10 cellular contexts compared by ENCODE assay signal in genomic region chr17:1390422-1391367, GRCh38. TPM values are rescaled to one million over a fixed set of nuclear protein-coding genes. Genes with fewer than 3 reads are reported as not detected.
DNase-seq lines count a peak whose midpoint lies in the region; ATAC-seq, FAIRE-seq and TF ChIP-seq lines count a peak whose summit lies in the region.
"Had no signal": no experiment of that assay in that cellular context is flagged by ENCODE, and none has a peak within 500 bp of the region (broad histone marks: within the 10 kb centered on the region; RNA-seq: fewer than 3 reads in every experiment).

No MANE protein-coding gene starts in this region.

- peaks cover 23% of the 10 kb centered on the region for H3K36me3 Mint-ChIP-seq in CD8-positive, alpha-beta T cell

- no peaks in the 10 kb centered on the region for H3K27me3 Mint-ChIP-seq in CD8-positive, alpha-beta T cell (ENCODE audit: low read depth)

- WGBS in pancreas, 2 donors: 4 to 6% methylated on average over 6 of the region's 6 CpGs

- no peak for ATAC-seq in CD8-positive, alpha-beta T cell
- ATAC-seq in pancreas (peak in 3 of 4 donors; percentile 11 to 45 (median 40)), HG02678 (IDR thresholded peaks at IDR 0.05; ENCODE audit: unreplicated experiment) (no peak), HG02885 (IDR thresholded peaks at IDR 0.05; ENCODE audit: poor library complexity, unreplicated experiment) (no peak)

- H3K9ac ChIP-seq in OCI-LY1 (ENCODE audit: low read length): no peak overlapping the region; the same call in 1 of the 2 replicates

- peak overlapping the region; percentile 39 for H3K27ac Mint-ChIP-seq in CD8-positive, alpha-beta T cell

- peak overlapping the region; percentile 27; the same call in 1 of the 2 replicates for H3K4me2 ChIP-seq in OCI-LY1 (ENCODE audit: low read length)

- H3K27ac ChIP-seq in CD8-positive, alpha-beta T cell (ENCODE audit: low read depth, low read length): no peak overlapping the region
- H3K27ac ChIP-seq in OCI-LY1 (ENCODE audit: low read depth, low read length, poor library complexity, severe bottlenecking) (no peak overlapping the region), epithelial cell of prostate (peak overlapping the region; percentile 38), pancreas (peak overlapping the region in 2 of 4 donors; percentile 1 to 5)

- TF ChIP-seq CTCF in CD8-positive, alpha-beta T cell (IDR thresholded peaks at IDR 0.05): no peak
- TF ChIP-seq CTCF in OCI-LY1 (IDR thresholded peaks at IDR 0.05; ENCODE audit: low read length) (no peak), pancreas (IDR thresholded peaks at IDR 0.05) (no peak)

- H3K9me2 ChIP-seq in OCI-LY1 (ENCODE audit: low read depth, low read length): no peaks in the 10 kb centered on the region

- DNase-seq in CD8-positive, alpha-beta T cell: no peak
- DNase-seq in epithelial cell of prostate (ENCODE audit: low read depth, low spot score) (no peak), pancreas (no peak), GOT3 (lab: John Stamatoyannopoulos, UW) (no peak), mesenteric fat pad (ENCODE audit: low spot score) (no peak)

- H3K9me3 Mint-ChIP-seq in CD8-positive, alpha-beta T cell: no peaks in the 10 kb centered on the region

- H3K36me3 ChIP-seq in CD8-positive, alpha-beta T cell (ENCODE audit: insufficient read depth, low read length): no peaks in the 10 kb centered on the region
- H3K36me3 ChIP-seq in OCI-LY1 (ENCODE audit: insufficient read depth, low read length): peaks cover 23% of the 10 kb centered on the region
- H3K36me3 ChIP-seq in pancreas: no peaks in the 10 kb centered on the region

- CTCF ChIA-PET in CD8-positive, alpha-beta T cell (lab: Charles Lee): interaction anchor here (0.7 to 5.8 kb wide), 4 partner anchors 11 to 659 kb away, joined by 3 to 25 read pairs (median 8); no protein-coding TSS in a partner anchor

- no peaks in the 10 kb centered on the region for H3K9me3 ChIP-seq in CD8-positive, alpha-beta T cell (ENCODE audit: low read length)
- H3K9me3 ChIP-seq in OCI-LY1 (ENCODE audit: low read length) (no peaks in the 10 kb centered on the region), pancreas (no peaks in the 10 kb centered on the region)

- H2AFZ ChIP-seq in OCI-LY1 (ENCODE audit: low read length): no peak overlapping the region

- H3K4me3 Mint-ChIP-seq in CD8-positive, alpha-beta T cell: peak overlapping the region; percentile 2

- H3F3A ChIP-seq in OCI-LY1 (ENCODE audit: insufficient read depth, low read length): no peaks in the 10 kb centered on the region

- no peaks in the 10 kb centered on the region for H3K27me3 ChIP-seq in CD8-positive, alpha-beta T cell (ENCODE audit: insufficient read depth, low read length)
- no peaks in the 10 kb centered on the region for H3K27me3 ChIP-seq in OCI-LY1 (ENCODE audit: insufficient read depth, low read length)
- H3K27me3 ChIP-seq in pancreas: no peaks in the 10 kb centered on the region

- POLR2A ChIA-PET in CD8-positive, alpha-beta T cell (lab: Charles Lee): interaction anchor here (1.2 to 1.5 kb wide), 3 partner anchors 9 to 10 kb away, joined by 4 to 10 read pairs (median 5); partner anchors contain the start of gene YWHAE

- H3K79me2 ChIP-seq in OCI-LY1 (ENCODE audit: insufficient read depth, low read length): peaks cover 99% of the 10 kb centered on the region

- peaks cover 75% of the 10 kb centered on the region for H3K4me1 ChIP-seq in CD8-positive, alpha-beta T cell (ENCODE audit: insufficient read depth, low read length)
- H3K4me1 ChIP-seq in OCI-LY1 (ENCODE audit: insufficient read depth, low read length, severe bottlenecking) (peaks cover 79% of the 10 kb centered on the region), pancreas (peaks cover 38 to 55% (median 50%) of the 10 kb centered on the region in 3 donors)

- peaks cover 8% of the 10 kb centered on the region; the same call in 1 of the 2 replicates for H4K20me1 ChIP-seq in OCI-LY1 (ENCODE audit: insufficient read depth, low read length)

- H3K4me3 ChIP-seq in CD8-positive, alpha-beta T cell (ENCODE audit: low read depth, low read length): no peak overlapping the region
- H3K4me3 ChIP-seq in OCI-LY1 (ENCODE audit: low read depth, low read length, poor library complexity, severe bottlenecking): no peak overlapping the region
- H3K4me3 ChIP-seq in pancreas: no peak overlapping the region

- FAIRE-seq in pancreas (lab: Jason Lieb, UNC): no peak
- FAIRE-seq: colon, H1 had no signal

- intact Hi-C loops in CD8-positive, alpha-beta T cell (cut with DNase I, micrococcal nuclease): loop anchor here in 1 of 2 experiments (1.0 kb wide), 1 partner anchor 8 kb away; no protein-coding TSS in a partner anchor
- intact Hi-C loops in pancreas (cut with DNase I): no loop called here

- peaks cover 79% of the 10 kb centered on the region for H3K4me1 Mint-ChIP-seq in CD8-positive, alpha-beta T cell (ENCODE audit: low read depth)

RNA-seq across cellular contexts. Expression of gene YWHAE, which starts 9.3 kb away (rescaled TPM):
- total RNA-seq in CD8-positive, alpha-beta T cell: 100 to 1,000 TPM; 125 to 134 TPM
- 100 to 1,000 TPM; 138 to 236 (median 192) TPM for total RNA-seq in pancreas
- polyA plus RNA-seq in pancreas: 100 to 1,000 TPM; 131 to 196 TPM
- total RNA-seq in mesenteric fat pad: 480 TPM

Comparison
In these comparisons a context has a peak if more than half of its experiments do, and no peak if none do; other contexts are left out.
1. ATAC-seq: peak in pancreas (3 of 4); none in CD8-positive, alpha-beta T cell (single experiment), HG02678 (single experiment) and HG02885 (single experiment).